ENCODE assay signal across 11 cellular contexts in the genomic region with DNA sequence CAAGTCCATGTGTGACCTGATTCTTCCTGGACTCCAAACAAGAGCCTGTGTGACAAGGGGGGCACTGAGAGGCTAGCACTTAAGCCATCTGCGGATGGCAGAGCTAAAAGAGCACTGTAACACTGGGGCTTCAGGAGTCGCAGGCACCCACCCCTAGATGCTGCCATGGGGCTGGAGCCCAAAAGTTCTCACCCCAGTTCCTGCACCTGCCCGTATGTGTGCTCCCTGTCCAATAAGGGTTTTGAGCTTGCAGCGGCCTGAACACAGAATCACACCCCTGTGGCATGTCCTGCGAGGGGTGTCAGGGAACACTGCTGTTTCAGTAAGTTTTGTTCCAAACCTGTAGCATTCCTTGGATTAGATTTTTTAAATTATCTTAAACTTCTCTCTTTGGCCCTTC. TPM values are rescaled to one million over a fixed set of nuclear protein-coding genes. Genes with fewer than 3 reads are reported as not detected.
"Had no signal": no experiment of that assay in that cellular context is flagged by ENCODE, and none has a peak within 500 bp of the region (broad histone marks: within the 10 kb centered on the region; RNA-seq: fewer than 3 reads in every experiment).

No MANE protein-coding gene starts in this region.

- H3K27ac ChIP-seq: GM23248 had no signal

- H3K4me1 ChIP-seq: HAP-1 had no signal

- H3K4me3 Mint-ChIP-seq: GM23338, H9, HFFc6 had no signal

- H3K27ac Mint-ChIP-seq: GM23338, HFFc6 had no signal

- FAIRE-seq: H1, H54 had no signal

- H2AFZ ChIP-seq: GM23248, GM23338 had no signal

- H3K9ac ChIP-seq: GM23248 had no signal

- H3K36me3 ChIP-seq: HAP-1 had no signal

- H3K9me3 ChIP-seq: HAP-1 had no signal

- H3K9me3 Mint-ChIP-seq: GM23338, HFFc6 had no signal

- H3K4me2 ChIP-seq: GM23338 had no signal

- H3K4me3 ChIP-seq: GM23248, GM23338, HAP-1 had no signal

- ATAC-seq: GM23338, HCT116 had no signal

- DNase-seq: GM23248, GOT3, H7, H9, HCEC 1CT, HFFc6 had no signal

RNA-seq across cellular contexts. Expression of gene GPR37, which starts 53.2 kb away (rescaled TPM):
- total RNA-seq: GM23248, HFFc6 had no signal
- polyA plus RNA-seq: GM23248 had no signal
